Comparison of ENCODE assay signal across 8 cellular contexts in the genomic region with DNA sequence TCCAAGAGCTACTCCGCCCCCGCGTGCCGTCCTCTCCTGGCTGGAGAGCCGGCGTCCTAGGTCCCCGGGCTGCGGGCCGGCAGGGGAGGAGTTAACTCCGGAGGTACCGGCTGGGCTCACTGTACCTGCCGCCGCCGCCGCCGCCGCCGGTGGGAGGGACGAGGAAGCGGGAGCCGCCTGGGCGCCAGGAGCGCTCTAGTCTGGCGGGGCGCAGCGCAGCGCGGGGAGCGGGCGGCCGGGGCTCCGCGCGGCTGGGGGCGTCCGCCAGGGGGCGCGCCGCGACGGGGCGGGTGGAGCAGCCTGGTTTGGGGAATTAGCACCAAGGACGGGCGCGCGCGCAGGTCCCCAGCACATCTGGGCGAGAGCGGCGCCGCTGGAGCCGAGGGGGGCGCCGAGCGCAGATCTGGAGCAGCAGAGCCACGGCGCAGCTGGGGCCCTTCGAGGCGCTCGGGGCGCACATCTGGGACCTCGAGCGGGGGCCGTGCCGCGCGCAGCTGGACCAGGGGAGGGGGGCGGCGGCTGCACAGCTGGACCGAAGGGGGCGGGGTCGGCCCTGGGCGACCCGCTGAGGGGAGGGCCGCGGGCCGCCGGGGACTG. TPM values are rescaled to one million over a fixed set of nuclear protein-coding genes. Genes with fewer than 3 reads are reported as not detected.
DNase-seq lines count a peak whose midpoint lies in the region; ATAC-seq, FAIRE-seq and TF ChIP-seq lines count a peak whose summit lies in the region.

TSS of gene NXPH3 (plus strand) at position 348 of the 597 bp plus-strand sequence. CDS start 349 bp downstream, outside the sequence.

- H3K4me3 ChIP-seq in HUES48 (ENCODE audit: low read depth, low read length): peak within 1 kb of the TSS; percentile 97
- peak within 1 kb of the TSS; percentile 72 for H3K4me3 ChIP-seq in GM12878
- H3K4me3 ChIP-seq in iPS-18c (ENCODE audit: insufficient read depth, low read depth, low read length): peak within 1 kb of the TSS; percentile 87

- TF ChIP-seq EP300 in GM12878 (IDR thresholded peaks at IDR 0.05; ENCODE audit: borderline replicate concordance in 1 of 2, control insufficient read depth in 1 of 2, low read depth in 2 of 2, low read length in 2 of 2): no peak

- POLR2A ChIA-PET in GM12878 (lab: Charles Lee): interaction anchor here (0.6 to 1.6 kb wide), 2 partner anchors 120 to 1750 kb away, joined by 6 to 7 read pairs; no protein-coding TSS in a partner anchor

- no peaks in the 10 kb centered on the region for H3K79me2 ChIP-seq in GM12878 (ENCODE audit: control insufficient read depth, insufficient read depth, low read length)

- H3K9ac ChIP-seq in HUES48 (ENCODE audit: low read depth, low read length) (no peak within 1 kb of the TSS), GM12878 (ENCODE audit: control insufficient read depth, insufficient read depth, low read length) (no peak within 1 kb of the TSS)

- no peak for FAIRE-seq in GM12878 (lab: Jason Lieb, UNC)

- peaks cover 40% of the 10 kb centered on the region for H3K27me3 ChIP-seq in HUES48 (ENCODE audit: control insufficient read depth, insufficient read depth, low read length)
- H3K27me3 ChIP-seq in GM12878 (replicated peaks in 1 of 2; ENCODE audit: control insufficient read depth in 2 of 2, insufficient read depth in 2 of 2, low read length in 1 of 2): peaks cover 2 to 8% of the 10 kb centered on the region in 2 experiments; a peak in 3 of 4 replicates

- ATAC-seq in GM12878 (peak; percentile 72), GM18870 (IDR thresholded peaks at IDR 0.05; ENCODE audit: unreplicated experiment) (no peak), HG03196 (IDR thresholded peaks at IDR 0.05; ENCODE audit: unreplicated experiment) (no peak)

- H3K36me3 Mint-ChIP-seq in Calu3 (ENCODE audit: insufficient read depth, unreplicated experiment): peaks cover 14% of the 10 kb centered on the region
- H3K36me3 Mint-ChIP-seq in T-helper 2 cell treated with Interferon-gamma antibody and Interleukin-4, amounts not matched to agents 5 μg/mL and 100 μg/mL, for 36 hours (ENCODE audit: low read depth): no peaks in the 10 kb centered on the region

- H3K27ac ChIP-seq in HUES48 (ENCODE audit: low read depth, low read length): peak within 1 kb of the TSS; percentile 61
- no peak within 1 kb of the TSS for H3K27ac ChIP-seq in GM12878 (ENCODE audit: control insufficient read depth, insufficient read depth)

- H3K9me3 Mint-ChIP-seq in Calu3 (ENCODE audit: low read depth, unreplicated experiment): no peaks in the 10 kb centered on the region
- H3K9me3 Mint-ChIP-seq in T-helper 2 cell treated with Interferon-gamma antibody and Interleukin-4, amounts not matched to agents 5 μg/mL and 100 μg/mL, for 36 hours: no peaks in the 10 kb centered on the region

- SMC1A ChIA-PET in GM12878 (lab: Charles Lee; ENCODE audit: uncharacterized antibody, unreplicated experiment): interaction anchor here (0.7 to 1.8 kb wide), 4 partner anchors 84 to 128 kb away, joined by 3 to 4 read pairs (median 3); no protein-coding TSS in a partner anchor

- intact Hi-C loops in Calu3 (cut with micrococcal nuclease; ENCODE audit: unreplicated experiment) (no loop called here), GM12878 (cut with micrococcal nuclease; ENCODE audit: unreplicated experiment) (no loop called here)

- peak; percentile 90 for DNase-seq in Calu3
- peak; percentile 75 for DNase-seq in T-helper 2 cell treated with Interferon-gamma antibody and Interleukin-4, amounts not matched to agents 5 μg/mL and 100 μg/mL, for 36 hours (ENCODE audit: low spot score)
- DNase-seq in GM12878 (ENCODE audit: low read depth, low spot score): no peak
- DNase-seq in stimulated activated CD4-positive, alpha-beta T cell treated with anti-CD3 and anti-CD28 coated beads, Interleukin-12 subunit alpha, Interleukin-12 subunit beta, amount 100 ng/mL, for 4 hours: peak; percentile 69

- H3K4me2 ChIP-seq in GM12878 (ENCODE audit: control insufficient read depth, insufficient read depth): peak within 1 kb of the TSS; percentile 86

- peak within 1 kb of the TSS; percentile 24; the same call in 1 of the 2 replicates for H2AFZ ChIP-seq in GM12878 (ENCODE audit: control insufficient read depth, low read depth, low read length)

- H3K4me3 Mint-ChIP-seq in Calu3 (ENCODE audit: low read depth, unreplicated experiment): peak within 1 kb of the TSS; percentile 62
- peak within 1 kb of the TSS; percentile 65 for H3K4me3 Mint-ChIP-seq in T-helper 2 cell treated with Interferon-gamma antibody and Interleukin-4, amounts not matched to agents 5 μg/mL and 100 μg/mL, for 36 hours

- peaks cover 100% of the 10 kb centered on the region for H3K27me3 Mint-ChIP-seq in Calu3 (ENCODE audit: unreplicated experiment)
- peaks cover 61% of the 10 kb centered on the region for H3K27me3 Mint-ChIP-seq in T-helper 2 cell treated with Interferon-gamma antibody and Interleukin-4, amounts not matched to agents 5 μg/mL and 100 μg/mL, for 36 hours (ENCODE audit: low read depth)

- H3K4me1 ChIP-seq in HUES48 (ENCODE audit: control insufficient read depth, insufficient read depth, low read length) (peaks cover 24% of the 10 kb centered on the region), GM12878 (ENCODE audit: control insufficient read depth, insufficient read depth, low read length) (peaks cover 7% of the 10 kb centered on the region)

- H3K4me1 Mint-ChIP-seq in Calu3 (ENCODE audit: low read depth, unreplicated experiment): peaks cover 10% of the 10 kb centered on the region
- H3K4me1 Mint-ChIP-seq in T-helper 2 cell treated with Interferon-gamma antibody and Interleukin-4, amounts not matched to agents 5 μg/mL and 100 μg/mL, for 36 hours (ENCODE audit: low read depth): peaks cover 9% of the 10 kb centered on the region

- in situ Hi-C loops in GM12878 (cut with MboI): no loop called here

- peak; percentile 65 for TF ChIP-seq CTCF in Calu3 (IDR thresholded peaks at IDR 0.05; ENCODE audit: unreplicated experiment)
- peak; percentile 17 to 56 (median 45); a peak in 3 of 6 replicates for TF ChIP-seq CTCF in GM12878 (IDR thresholded peaks at IDR 0.05 in 2 of 3, conservative IDR thresholded peaks at IDR 0.05 in 1 of 3; ENCODE audit: control insufficient read depth in 2 of 3, extremely low read depth in 1 of 3, insufficient read depth in 1 of 3, low read depth in 3 of 3, low read length in 3 of 3)

- no peaks in the 10 kb centered on the region for H3K36me3 ChIP-seq in HUES48 (ENCODE audit: control insufficient read depth, insufficient read depth, low read length)
- no peaks in the 10 kb centered on the region for H3K36me3 ChIP-seq in GM12878 (ENCODE audit: control insufficient read depth in 2 of 2, insufficient read depth in 2 of 2, low read length in 1 of 2)

- 8% methylated on average over 39 of the region's 78 CpGs for WGBS in GM12878 (ENCODE audit: insufficient coverage, insufficient replicate concordance, low lambda C conversion rate, missing lambda C conversion rate)

- H4K20me1 ChIP-seq in GM12878 (ENCODE audit: control insufficient read depth, insufficient read depth): no peaks in the 10 kb centered on the region

- TF ChIP-seq RAD21 in GM12878 (IDR thresholded peaks at IDR 0.05; ENCODE audit: insufficient read depth, low read depth, low read length): peak; percentile 43

- CTCF ChIA-PET in Calu3 (lab: Charles Lee): interaction anchor here (0.6 to 2.1 kb wide), 3 partner anchors 9 to 129 kb away, joined by 3 to 6 read pairs (median 4); no protein-coding TSS in a partner anchor
- CTCF ChIA-PET in GM12878 (lab: Yijun Ruan, JAX): interaction anchor here (0.8 to 17.8 kb wide), 11 partner anchors 18 to 203 kb away, joined by 3 to 483 read pairs (median 3); no protein-coding TSS in a partner anchor

- no peak for TF ChIP-seq POLR2A in GM12878 (IDR thresholded peaks at IDR 0.05; ENCODE audit: low read depth, low read length)

- RAD21 ChIA-PET in GM12878 (lab: Charles Lee; ENCODE audit: unreplicated experiment): interaction anchor here (0.9 to 1.9 kb wide), 2 partner anchors 40 to 120 kb away, joined by 3 to 12 read pairs; no protein-coding TSS in a partner anchor

- no peaks in the 10 kb centered on the region for H3K9me3 ChIP-seq in HUES48 (ENCODE audit: control insufficient read depth, insufficient read depth, low read length)
- H3K9me3 ChIP-seq in GM12878 (replicated peaks; ENCODE audit: control insufficient read depth, insufficient read depth, low read length): no peaks in the 10 kb centered on the region
- no peaks in the 10 kb centered on the region for H3K9me3 ChIP-seq in iPS-18c (ENCODE audit: control insufficient read depth, insufficient read depth, low read length)

- H3K27ac Mint-ChIP-seq in Calu3 (ENCODE audit: unreplicated experiment): no peak within 1 kb of the TSS
- no peak within 1 kb of the TSS for H3K27ac Mint-ChIP-seq in T-helper 2 cell treated with Interferon-gamma antibody and Interleukin-4, amounts not matched to agents 5 μg/mL and 100 μg/mL, for 36 hours

- BruUV-seq in Calu3 (replicated peaks; lab: Mats Ljungman, UMichigan) (no TSS peak), GM12878 (replicated peaks; lab: Mats Ljungman, UMichigan) (no TSS peak)

TF ChIP-seq in GM12878, 131 proteins besides CTCF, POLR2A, EP300 and RAD21 (continues in another document):
- TF ChIP-seq JUND (IDR thresholded peaks at IDR 0.05; ENCODE audit: low read depth, low read length) (no peak), ZZZ3 (IDR thresholded peaks at IDR 0.05; ENCODE audit: control insufficient read depth, insufficient read length, low read depth) (no peak), HDAC6 (IDR thresholded peaks at IDR 0.05; ENCODE audit: unreplicated experiment) (peak; percentile 92), PAX8 (IDR thresholded peaks at IDR 0.05) (no peak), BRCA1 (IDR thresholded peaks at IDR 0.05; ENCODE audit: low read depth, low read length) (no peak)

RNA-seq across cellular contexts. Expression of gene NXPH3, which starts in this region (rescaled TPM):
- total RNA-seq in Calu3 (2022): not detected in 2 replicates
- 1.8 and 3.5 TPM in 2 replicates for total RNA-seq in GM12878 (2013; cell fraction: nucleolus; rRNA removed)
- total RNA-seq in GM12878 (2014; rRNA removed): under 0.01 and 0.34 TPM in 2 replicates
- 0.05 and 0.13 TPM in 2 replicates for total RNA-seq in GM12878 (2014; rRNA removed; fragmentation: Illumina TruSeq; extraction: Trizol)
- total RNA-seq in GM12878 (2021): 0.11 and 0.13 TPM in 2 replicates
- polyA plus RNA-seq in GM12878 (2011; ENCODE audit: low read depth): 0.33 TPM
- 0.17 and 0.35 TPM in 2 replicates for polyA plus RNA-seq in GM12878 (2011; rRNA removed)
- 0.27 and 0.37 TPM in 2 replicates for polyA plus RNA-seq in GM12878 (2011; cell fraction: cytosol; rRNA removed)
- polyA plus RNA-seq in GM12878 (2011; cell fraction: nucleus; rRNA removed): 0.28 and 0.42 TPM in 2 replicates
- 0.34 and 0.45 TPM in 2 replicates for polyA plus RNA-seq in GM12878 (2012)
- polyA plus RNA-seq in GM12878 (2014; fragmentation: Illumina TruSeq; extraction: Trizol): 0.10 and 0.12 TPM in 2 replicates
- not detected for polyA plus RNA-seq in GM12878 (2014; fragmentation: Nextera tagmentation; extraction: Ambion mirVana)
- polyA plus RNA-seq in GM12878 (2014; rRNA removed): 0.09 and 0.19 TPM in 2 replicates
- under 1 TPM; 0.08 to 0.12 TPM for polyA plus RNA-seq in GM12878 (2016; fragmentation: Nextera tagmentation; extraction: Ambion mirVana)
- 0.29 and 0.31 TPM in 2 replicates for polyA minus RNA-seq in GM12878 (2011; rRNA and poly(A)+ RNA removed)
- polyA minus RNA-seq in GM12878 (2011; cell fraction: cytosol; rRNA and poly(A)+ RNA removed): not detected in 2 replicates
- 0.12 and 0.67 TPM in 2 replicates for polyA minus RNA-seq in GM12878 (2011; cell fraction: nucleus; rRNA and poly(A)+ RNA removed)

Comparison
In these comparisons a context has a peak if more than half of its experiments do, and no peak if none do; other contexts are left out.
1. Peak in DNase-seq in Calu3; RNA of the gene not detected or under 1 TPM.